15 cellular contexts compared by ENCODE assay signal in the genomic region with DNA sequence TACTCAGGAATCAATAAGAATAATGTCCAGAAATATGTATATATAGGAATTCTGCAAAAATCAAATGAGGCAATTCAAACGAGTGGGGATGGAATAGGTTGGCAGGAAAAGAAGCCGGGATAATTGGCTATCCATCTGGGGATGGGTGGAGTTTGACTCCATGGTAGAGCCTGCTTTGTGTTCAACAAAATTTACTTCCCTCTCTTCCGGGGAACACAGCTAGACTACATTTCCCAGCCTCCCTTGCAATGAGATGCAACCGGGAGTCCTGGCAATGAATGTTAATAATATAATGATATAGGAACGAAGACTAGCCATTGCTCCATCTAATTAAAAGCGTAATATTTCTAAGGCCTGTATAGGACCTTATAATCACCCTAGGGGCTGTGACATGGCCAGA.
"Had no signal": no experiment of that assay in that cellular context is flagged by ENCODE, and none has a peak within 500 bp of the region (broad histone marks: within the 10 kb centered on the region; RNA-seq: fewer than 3 reads in every experiment).

No MANE protein-coding gene starts in this region.

- DNase-seq: activated CD4-positive, alpha-beta T cell treated with anti-CD3 and anti-CD28 coated beads, Interleukin-2, amount 10 ng/mL, durations not matched to agents 7 days and 5 days; activated CD8-positive, alpha-beta memory T cell treated with anti-CD3 and anti-CD28 coated beads, Interleukin-2, amount 50 U/mL, for 4 hours; activated naive CD4-positive, alpha-beta T cell treated with anti-CD3 and anti-CD28 coated beads for 36 hours; activated naive CD8-positive, alpha-beta T cell treated with anti-CD3 and anti-CD28 coated beads, Interleukin-2, amount 50 U/mL, for 24 hours; activated T-cell treated with anti-CD3 and anti-CD28 coated beads, Interleukin-2, amount 50 U/mL, for 4 hours; anterior cingulate cortex; colonic mucosa; endodermal cell; hypothalamus; left ventricle myocardium superior; stimulated activated CD4-positive, alpha-beta T cell treated with anti-CD3 and anti-CD28 coated beads, Interleukin-12 subunit alpha, Interleukin-12 subunit beta, amount 100 ng/mL, for 4 hours; stimulated activated CD4-positive, alpha-beta T cell treated with anti-CD3 and anti-CD28 coated beads, Interleukin-1b, Interleukin-23, amount 100 ng/mL, for 48 hours; stimulated activated naive CD4-positive, alpha-beta T cell treated with Interleukin-2 at 50 U/mL for 16 hours; tibial artery had no signal

- H3K9me3 ChIP-seq: colonic mucosa, tibial artery had no signal

- ATAC-seq: activated naive CD8-positive, alpha-beta T cell treated with anti-CD3 and anti-CD28 coated beads, Interleukin-2, amount 50 U/mL, for 24 hours; activated T-cell treated with anti-CD3 and anti-CD28 coated beads, Interleukin-2, amount 50 U/mL, for 4 hours; left ventricle myocardium superior had no signal

- H3K4me1 ChIP-seq: colonic mucosa had no signal

- H3K27ac ChIP-seq: colonic mucosa, epithelial cell of prostate, tibial artery had no signal

- H3K36me3 ChIP-seq: colonic mucosa, tibial artery had no signal

- H3K4me3 ChIP-seq: colonic mucosa, tibial artery had no signal

- H3K27me3 ChIP-seq: colonic mucosa, tibial artery had no signal
